ENCODE assay signal across 21 cellular contexts in the genomic region with DNA sequence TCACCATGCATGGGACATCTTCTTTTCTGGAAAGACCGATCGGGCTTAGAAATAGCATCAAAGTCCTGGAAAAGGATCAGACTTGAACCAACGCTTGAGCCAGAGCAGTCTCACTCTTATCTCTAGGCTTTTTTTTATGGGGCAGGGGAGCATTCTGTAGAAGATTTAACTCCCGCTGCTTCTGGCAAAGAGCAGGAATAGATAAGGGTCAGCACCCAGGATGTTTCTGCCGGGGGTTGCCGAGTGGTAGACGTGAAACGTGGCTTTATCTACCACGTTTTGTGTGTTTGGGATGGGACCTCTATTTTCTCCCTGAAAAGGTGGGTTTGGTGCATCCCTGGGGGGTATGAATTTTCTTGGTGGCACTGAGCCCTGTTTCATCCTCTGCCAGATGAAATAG.
"Had no signal": no experiment of that assay in that cellular context is flagged by ENCODE, and none has a peak within 500 bp of the region (broad histone marks: within the 10 kb centered on the region; RNA-seq: fewer than 3 reads in every experiment).

No MANE protein-coding gene starts in this region.

- H3K9me3 Mint-ChIP-seq: activated B cell treated with CpG ODN at 0.5 μM for 24 hours; activated CD4-positive, alpha-beta memory T cell treated with anti-CD3 and anti-CD28 coated beads for 36 hours; activated naive CD8-positive, alpha-beta T cell treated with anti-CD3 and anti-CD28 coated beads, Interleukin-2, amount 10 ng/mL, durations not matched to agents 7 days and 5 days; activated T-cell treated with anti-CD3 and anti-CD28 coated beads, Interleukin-2, amount 50 U/mL, for 24 hours; activated T-helper 2 cell treated with anti-CD3 and anti-CD28 coated beads, Interferon-gamma antibody, Interleukin-2, Interleukin-4, amounts not matched to agents 10 μg/mL and 5 μg/mL and 100 μg/mL, durations not matched to agents 14 hours and 24 hours and 36 hours; brain; naive B cell; stimulated activated memory B cell treated with anti-CD40 and anti-IgM and Interleukin-4, amounts not matched to agents 10 μg/mL and 1 μg/mL and 100 μg/mL, for 72 hours had no signal

- H3K4me3 Mint-ChIP-seq: activated B cell treated with CpG ODN at 0.5 μM for 24 hours; activated CD4-positive, alpha-beta memory T cell treated with anti-CD3 and anti-CD28 coated beads for 36 hours; activated CD8-positive, alpha-beta memory T cell treated with anti-CD3 and anti-CD28 coated beads, Interleukin-2, amount 10 ng/mL, durations not matched to agents 7 days and 5 days; activated naive CD8-positive, alpha-beta T cell treated with anti-CD3 and anti-CD28 coated beads, Interleukin-2, amount 10 ng/mL, durations not matched to agents 7 days and 5 days; activated T-cell treated with anti-CD3 and anti-CD28 coated beads, Interleukin-2, amount 50 U/mL, for 24 hours; brain; naive B cell; stimulated activated memory B cell treated with anti-CD40 and anti-IgM and Interleukin-4, amounts not matched to agents 10 μg/mL and 1 μg/mL and 100 μg/mL, for 72 hours had no signal

- H3K27ac ChIP-seq: parathyroid adenoma, spleen, tibial nerve had no signal

- H3K36me3 ChIP-seq: spleen, tibial nerve had no signal

- DNase-seq: activated B cell treated with CpG ODN at 0.5 μM for 24 hours; activated CD4-positive, alpha-beta memory T cell treated with anti-CD3 and anti-CD28 coated beads for 36 hours; activated CD4-positive, alpha-beta T cell treated with anti-CD3 and anti-CD28 coated beads for 4 hours; activated CD8-positive, alpha-beta memory T cell treated with anti-CD3 and anti-CD28 coated beads, Interleukin-2, amount 10 ng/mL, durations not matched to agents 7 days and 5 days; activated naive CD4-positive, alpha-beta T cell treated with Interleukin-2 at 50 U/mL for 16 hours; activated naive CD8-positive, alpha-beta T cell treated with anti-CD3 and anti-CD28 coated beads, Interleukin-2, amount 10 ng/mL, durations not matched to agents 7 days and 5 days; activated T-cell treated with anti-CD3 and anti-CD28 coated beads, Interleukin-2, amount 50 U/mL, for 24 hours; central memory CD4-positive, alpha-beta T cell; effector CD8-positive, alpha-beta T cell; foreskin fibroblast; mucosa of descending colon; naive B cell; SK-N-SH; spleen; stimulated activated CD4-positive, alpha-beta T cell treated with anti-CD3 and anti-CD28 coated beads, Interleukin-4, amount 100 ng/mL, for 4 hours had no signal

- H3K4me3 ChIP-seq: mucosa of descending colon, spleen, tibial nerve had no signal

- H3K9me3 ChIP-seq: mucosa of descending colon, SK-N-SH, spleen, tibial nerve had no signal

- H3K27me3 ChIP-seq: spleen, tibial nerve had no signal

- H3K27me3 Mint-ChIP-seq: activated B cell treated with CpG ODN at 0.5 μM for 24 hours; activated CD4-positive, alpha-beta memory T cell treated with anti-CD3 and anti-CD28 coated beads for 36 hours; activated CD8-positive, alpha-beta memory T cell treated with anti-CD3 and anti-CD28 coated beads, Interleukin-2, amount 10 ng/mL, durations not matched to agents 7 days and 5 days; activated naive CD8-positive, alpha-beta T cell treated with anti-CD3 and anti-CD28 coated beads, Interleukin-2, amount 10 ng/mL, durations not matched to agents 7 days and 5 days; activated T-cell treated with anti-CD3 and anti-CD28 coated beads, Interleukin-2, amount 50 U/mL, for 24 hours; brain; naive B cell; stimulated activated memory B cell treated with anti-CD40 and anti-IgM and Interleukin-4, amounts not matched to agents 10 μg/mL and 1 μg/mL and 100 μg/mL, for 72 hours had no signal

- H3K27ac Mint-ChIP-seq: activated B cell treated with CpG ODN at 0.5 μM for 24 hours; activated CD4-positive, alpha-beta memory T cell treated with anti-CD3 and anti-CD28 coated beads for 36 hours; activated CD8-positive, alpha-beta memory T cell treated with anti-CD3 and anti-CD28 coated beads, Interleukin-2, amount 10 ng/mL, durations not matched to agents 7 days and 5 days; activated naive CD8-positive, alpha-beta T cell treated with anti-CD3 and anti-CD28 coated beads, Interleukin-2, amount 10 ng/mL, durations not matched to agents 7 days and 5 days; activated T-cell treated with anti-CD3 and anti-CD28 coated beads, Interleukin-2, amount 50 U/mL, for 24 hours; activated T-helper 2 cell treated with anti-CD3 and anti-CD28 coated beads, Interferon-gamma antibody, Interleukin-2, Interleukin-4, amounts not matched to agents 10 μg/mL and 5 μg/mL and 100 μg/mL, durations not matched to agents 14 hours and 24 hours and 36 hours; stimulated activated memory B cell treated with anti-CD40 and anti-IgM and Interleukin-4, amounts not matched to agents 10 μg/mL and 1 μg/mL and 100 μg/mL, for 72 hours had no signal

- ATAC-seq: activated CD8-positive, alpha-beta memory T cell treated with anti-CD3 and anti-CD28 coated beads, Interleukin-2, amount 10 ng/mL, durations not matched to agents 7 days and 5 days; mucosa of descending colon; sciatic nerve; stimulated activated memory B cell treated with anti-CD40 and anti-IgM and Interleukin-4, amounts not matched to agents 10 μg/mL and 1 μg/mL and 100 μg/mL, for 72 hours had no signal

- H3K36me3 Mint-ChIP-seq: activated CD4-positive, alpha-beta memory T cell treated with anti-CD3 and anti-CD28 coated beads for 36 hours; activated CD8-positive, alpha-beta memory T cell treated with anti-CD3 and anti-CD28 coated beads, Interleukin-2, amount 10 ng/mL, durations not matched to agents 7 days and 5 days; activated naive CD8-positive, alpha-beta T cell treated with anti-CD3 and anti-CD28 coated beads, Interleukin-2, amount 10 ng/mL, durations not matched to agents 7 days and 5 days; brain; naive B cell; stimulated activated memory B cell treated with anti-CD40 and anti-IgM and Interleukin-4, amounts not matched to agents 10 μg/mL and 1 μg/mL and 100 μg/mL, for 72 hours had no signal
